ENCODE assay signal across 10 cellular contexts in genomic region chr6:112298021-112298745, GRCh38. TPM values are rescaled to one million over a fixed set of nuclear protein-coding genes. Genes with fewer than 3 reads are reported as not detected.
A peak's percentile ranks its signal among the peaks of the same experiment; 100 is the strongest.
DNase-seq lines count a peak whose midpoint lies in the region; ATAC-seq, FAIRE-seq and TF ChIP-seq lines count a peak whose summit lies in the region.
"Had no signal": no experiment of that assay in that cellular context is flagged by ENCODE, and none has a peak within 500 bp of the region (broad histone marks: within the 10 kb centered on the region; RNA-seq: fewer than 3 reads in every experiment).

No MANE protein-coding gene starts in this region.

- TF ChIP-seq CTCF in AG10803 (conservative IDR thresholded peaks at IDR 0.05; ENCODE audit: low read length) (no peak), RWPE1 (conservative IDR thresholded peaks at IDR 0.05; ENCODE audit: low read depth) (no peak), pancreas (IDR thresholded peaks at IDR 0.05) (no peak)

- ATAC-seq in pancreas (peak in 3 of 4 donors; percentile 19 to 53 (median 50)), GM21723 (IDR thresholded peaks at IDR 0.05; ENCODE audit: unreplicated experiment) (no peak), GM21526 (IDR thresholded peaks at IDR 0.05; ENCODE audit: low FRiP score, unreplicated experiment) (no peak)

- POLR2A ChIA-PET in RWPE1 (lab: Yijun Ruan, JAX; ENCODE audit: low non-redundant PET) = interaction anchor here (0.5 kb wide), 1 partner anchor 29 kb away, joined by 3 read pairs; no protein-coding TSS in a partner anchor

- no peak for FAIRE-seq in pancreas (lab: Jason Lieb, UNC)

- no peaks in the 10 kb centered on the region for H3K36me3 ChIP-seq in pancreas

- H3K4me3 ChIP-seq in AG10803 (ENCODE audit: low read length) (no peak overlapping the region; the same call in 1 of the 2 replicates), pancreas (no peak overlapping the region)

- 72 to 76% methylated on average over 7 of the region's 7 CpGs for WGBS in pancreas, 2 donors

- DNase-seq in AG10803 (ENCODE audit: low read depth) (peak; percentile 90), RWPE1 (ENCODE audit: low spot score) (peak; percentile 35), fibroblast of the conjunctiva (ENCODE audit: low read depth) (peak; percentile 97), pancreas (no peak), DMS79 (lab: John Stamatoyannopoulos, UW) (no peak)
- no peak for DNase-seq in stimulated activated CD4-positive, alpha-beta T cell treated with anti-CD3 and anti-CD28 coated beads, Interleukin-4, amount 100 ng/mL, for 1 hour
- DNase-seq: CD8-positive, alpha-beta memory T cell; effector memory CD4-positive, alpha-beta T cell had no signal

- H3K9me3 ChIP-seq in pancreas = no peaks in the 10 kb centered on the region

- no peaks in the 10 kb centered on the region for H3K4me1 ChIP-seq in pancreas

- H3K27ac ChIP-seq in RWPE1 = no peak overlapping the region
- no peak overlapping the region for H3K27ac ChIP-seq in pancreas

- no peaks in the 10 kb centered on the region for H3K27me3 ChIP-seq in pancreas

- intact Hi-C loops in pancreas (cut with DNase I) = no loop called here

- CTCF ChIA-PET in RWPE1 (lab: Yijun Ruan, JAX) = no interaction called here

RNA-seq across cellular contexts. Expression of gene LAMA4, which starts 43.8 kb away (rescaled TPM):
- total RNA-seq in pancreas = 10 to 100 TPM in 2 of 6 donors, 1 to 10 TPM in 4; 1.3 to 14.0 (median 5.0) TPM
- 1 to 10 TPM; 3.4 to 5.2 TPM for polyA plus RNA-seq in pancreas
- total RNA-seq: CD8-positive, alpha-beta memory T cell had no signal
- polyA plus RNA-seq: CD8-positive, alpha-beta memory T cell had no signal

RNA-seq across cellular contexts. Expression of gene RFPL4B, which starts 48.9 kb away (rescaled TPM):
- total RNA-seq in pancreas = not detected
- not detected for polyA plus RNA-seq in pancreas
- total RNA-seq: CD8-positive, alpha-beta memory T cell had no signal
- polyA plus RNA-seq: CD8-positive, alpha-beta memory T cell had no signal

Comparison
In these comparisons a context has a peak if more than half of its experiments do, and no peak if none do; other contexts are left out.
1. DNase-seq: peak in AG10803 (single experiment), RWPE1 (single experiment) and fibroblast of the conjunctiva (single experiment); none in pancreas (0 of 6), stimulated activated CD4-positive, alpha-beta T cell treated with anti-CD3 and anti-CD28 coated beads, Interleukin-4, amount 100 ng/mL, for 1 hour (single experiment) and DMS79 (single experiment).
2. ATAC-seq: peak in pancreas (3 of 4); none in GM21723 (single experiment) and GM21526 (single experiment).